ENCODE assay signal across 1 cellular context in the genomic region with DNA sequence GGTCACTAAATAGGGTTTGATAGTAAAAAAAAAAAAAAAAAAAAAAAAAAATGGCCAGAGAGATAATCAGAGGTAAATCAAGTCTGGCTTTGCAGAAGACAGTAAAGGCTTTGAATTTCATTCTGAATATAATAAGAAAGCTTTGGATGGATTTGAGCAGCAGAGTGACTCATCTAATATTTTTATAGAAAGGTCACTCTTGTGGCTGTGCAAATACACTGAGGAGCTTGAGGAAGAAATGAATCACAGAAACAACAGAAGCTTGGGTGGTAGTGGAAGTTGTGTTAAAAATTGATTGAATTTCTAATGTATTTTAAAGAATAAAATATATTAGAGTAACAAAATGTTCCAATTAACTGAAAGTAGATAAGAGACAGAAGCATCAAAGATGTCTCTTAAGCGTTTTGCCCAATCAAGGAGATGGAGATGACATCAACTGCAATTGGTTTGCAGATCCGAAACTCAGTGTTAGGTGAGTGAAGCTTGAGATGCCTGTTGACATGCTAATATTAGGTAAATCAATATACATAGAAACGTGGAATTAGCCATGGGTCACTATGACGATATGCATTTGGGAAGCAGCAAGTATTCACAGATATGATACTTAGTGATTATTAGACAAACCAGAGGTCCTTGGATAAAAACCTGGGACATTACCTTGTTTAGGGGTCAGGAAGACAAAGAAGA.
A peak's percentile ranks its signal among the peaks of the same experiment; 100 is the strongest.
TF ChIP-seq lines count a peak whose summit lies in the region.

No MANE protein-coding gene starts in this region.

TF ChIP-seq in A549, 52 proteins besides CTCF, POLR2A, EP300 and RAD21 (continued from another document):
- TF ChIP-seq, protein P1, sequence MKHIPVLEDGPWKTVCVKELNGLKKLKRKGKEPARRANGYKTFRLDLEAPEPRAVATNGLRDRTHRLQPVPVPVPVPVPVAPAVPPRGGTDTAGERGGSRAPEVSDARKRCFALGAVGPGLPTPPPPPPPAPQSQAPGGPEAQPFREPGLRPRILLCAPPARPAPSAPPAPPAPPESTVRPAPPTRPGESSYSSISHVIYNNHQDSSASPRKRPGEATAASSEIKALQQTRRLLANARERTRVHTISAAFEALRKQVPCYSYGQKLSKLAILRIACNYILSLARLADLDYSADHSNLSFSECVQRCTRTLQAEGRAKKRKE (CRISPR knock-in tag; IDR thresholded peaks at IDR 0.05; ENCODE audit: low read depth): no peak
- TF ChIP-seq MAFK (IDR thresholded peaks at IDR 0.05; ENCODE audit: partially characterized antibody): no peak
- TF ChIP-seq HOXA7 (CRISPR knock-in tag; IDR thresholded peaks at IDR 0.05): no peak
- no peak for TF ChIP-seq KDM5A (IDR thresholded peaks at IDR 0.05)
- TF ChIP-seq RFX5 (IDR thresholded peaks at IDR 0.05): no peak
- peak in 1 of 2 experiments; percentile 44; a peak in 1 of 5 replicates for TF ChIP-seq JUN (IDR thresholded peaks at IDR 0.05)
- TF ChIP-seq MAZ (IDR thresholded peaks at IDR 0.05; ENCODE audit: borderline replicate concordance, low read depth, low read length): no peak
- TF ChIP-seq KDM1A (IDR thresholded peaks at IDR 0.05; ENCODE audit: low read depth): no peak
- peak; percentile 81 for TF ChIP-seq FOSL2 (IDR thresholded peaks at IDR 0.05)
- TF ChIP-seq FOSL2 (CRISPR knock-in tag; IDR thresholded peaks at IDR 0.05): peak; percentile 85
- no peak for TF ChIP-seq TP53 (CRISPR knock-in tag; IDR thresholded peaks at IDR 0.05)
- no peak for TF ChIP-seq HOXB13 (CRISPR knock-in tag; IDR thresholded peaks at IDR 0.05; ENCODE audit: low read depth)
- TF ChIP-seq HDAC2 (IDR thresholded peaks at IDR 0.05): no peak
- no peak for TF ChIP-seq RARB (CRISPR knock-in tag; IDR thresholded peaks at IDR 0.05)
- no peak for TF ChIP-seq FOSB (CRISPR knock-in tag; IDR thresholded peaks at IDR 0.05)
- TF ChIP-seq, protein P2, sequence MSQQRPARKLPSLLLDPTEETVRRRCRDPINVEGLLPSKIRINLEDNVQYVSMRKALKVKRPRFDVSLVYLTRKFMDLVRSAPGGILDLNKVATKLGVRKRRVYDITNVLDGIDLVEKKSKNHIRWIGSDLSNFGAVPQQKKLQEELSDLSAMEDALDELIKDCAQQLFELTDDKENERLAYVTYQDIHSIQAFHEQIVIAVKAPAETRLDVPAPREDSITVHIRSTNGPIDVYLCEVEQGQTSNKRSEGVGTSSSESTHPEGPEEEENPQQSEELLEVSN (IDR thresholded peaks at IDR 0.05; ENCODE audit: borderline replicate concordance, low read depth): no peak
- TF ChIP-seq, protein P3, sequence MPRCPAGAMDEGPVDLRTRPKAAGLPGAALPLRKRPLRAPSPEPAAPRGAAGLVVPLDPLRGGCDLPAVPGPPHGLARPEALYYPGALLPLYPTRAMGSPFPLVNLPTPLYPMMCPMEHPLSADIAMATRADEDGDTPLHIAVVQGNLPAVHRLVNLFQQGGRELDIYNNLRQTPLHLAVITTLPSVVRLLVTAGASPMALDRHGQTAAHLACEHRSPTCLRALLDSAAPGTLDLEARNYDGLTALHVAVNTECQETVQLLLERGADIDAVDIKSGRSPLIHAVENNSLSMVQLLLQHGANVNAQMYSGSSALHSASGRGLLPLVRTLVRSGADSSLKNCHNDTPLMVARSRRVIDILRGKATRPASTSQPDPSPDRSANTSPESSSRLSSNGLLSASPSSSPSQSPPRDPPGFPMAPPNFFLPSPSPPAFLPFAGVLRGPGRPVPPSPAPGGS (IDR thresholded peaks at IDR 0.05): 0 out of 3 replicates have a peak, but pooled peaks have one; percentile 28
- TF ChIP-seq CHD2 (IDR thresholded peaks at IDR 0.05; ENCODE audit: low read length, partially characterized antibody): no peak
- TF ChIP-seq MYC (IDR thresholded peaks at IDR 0.05; ENCODE audit: borderline replicate concordance, low read length): no peak
TF ChIP-seq in A549: peak in this region for 4.
